10 cellular contexts compared by ENCODE assay signal in genomic region chr3:143307613-143308183, GRCh38.
DNase-seq lines count a peak whose midpoint lies in the region; ATAC-seq, FAIRE-seq and TF ChIP-seq lines count a peak whose summit lies in the region.
"Had no signal": no experiment of that assay in that cellular context is flagged by ENCODE, and none has a peak within 500 bp of the region (broad histone marks: within the 10 kb centered on the region; RNA-seq: fewer than 3 reads in every experiment).

No MANE protein-coding gene starts in this region.

- H3K9me3 Mint-ChIP-seq in astrocyte (ENCODE audit: unreplicated experiment) = peaks cover under 1% of the 10 kb centered on the region
- no peaks in the 10 kb centered on the region for H3K9me3 Mint-ChIP-seq in progenitor cell of endocrine pancreas (ENCODE audit: low read depth)
- H3K9me3 Mint-ChIP-seq: naive thymus-derived CD8-positive, alpha-beta T cell had no signal

- H3K27me3 Mint-ChIP-seq in astrocyte (ENCODE audit: low read depth, unreplicated experiment) (peaks cover 10% of the 10 kb centered on the region), progenitor cell of endocrine pancreas (peaks cover 6% of the 10 kb centered on the region)
- H3K27me3 Mint-ChIP-seq: naive thymus-derived CD8-positive, alpha-beta T cell had no signal

- no peak for FAIRE-seq in astrocyte (lab: Jason Lieb, UNC)

- H3K4me3 ChIP-seq in astrocyte (ENCODE audit: insufficient read depth, low read depth, low read length) = no peak overlapping the region

- no peak overlapping the region for H3K4me2 ChIP-seq in astrocyte (ENCODE audit: low read length)

- H3K36me3 Mint-ChIP-seq in astrocyte (ENCODE audit: low read depth, unreplicated experiment) = no peaks in the 10 kb centered on the region
- no peaks in the 10 kb centered on the region for H3K36me3 Mint-ChIP-seq in progenitor cell of endocrine pancreas (ENCODE audit: insufficient read depth)

- no peaks in the 10 kb centered on the region for H3K9me3 ChIP-seq in astrocyte (ENCODE audit: insufficient read depth, low read depth, low read length)

- no peaks in the 10 kb centered on the region for H3K36me3 ChIP-seq in astrocyte (ENCODE audit: insufficient read depth, low read length)

- H3K4me3 Mint-ChIP-seq in astrocyte (ENCODE audit: unreplicated experiment) (no peak overlapping the region), progenitor cell of endocrine pancreas (ENCODE audit: low read depth) (no peak overlapping the region)
- H3K4me3 Mint-ChIP-seq: naive thymus-derived CD8-positive, alpha-beta T cell had no signal

- peak overlapping the region; percentile 67 for H3K27ac Mint-ChIP-seq in astrocyte (ENCODE audit: unreplicated experiment)
- H3K27ac Mint-ChIP-seq in progenitor cell of endocrine pancreas = no peak overlapping the region

- H3K27ac ChIP-seq in astrocyte (ENCODE audit: low read depth, low read length) = no peak overlapping the region

- no peaks in the 10 kb centered on the region for H3K27me3 ChIP-seq in astrocyte (ENCODE audit: insufficient read depth, low read length)

- peak; percentile 61 for ATAC-seq in HG02798 (IDR thresholded peaks at IDR 0.05; ENCODE audit: poor library complexity, unreplicated experiment)
- no peak for ATAC-seq in HG02938 (IDR thresholded peaks at IDR 0.05; ENCODE audit: unreplicated experiment)
- ATAC-seq: naive thymus-derived CD8-positive, alpha-beta T cell had no signal

- H3K4me1 Mint-ChIP-seq in astrocyte (ENCODE audit: low read depth, unreplicated experiment) = peaks cover 4% of the 10 kb centered on the region
- H3K4me1 Mint-ChIP-seq in progenitor cell of endocrine pancreas (ENCODE audit: low read depth) = peaks cover 5% of the 10 kb centered on the region

- no peaks in the 10 kb centered on the region for H4K20me1 ChIP-seq in astrocyte (ENCODE audit: insufficient read depth, low read length)

- TF ChIP-seq CTCF in astrocyte (IDR thresholded peaks at IDR 0.05; ENCODE audit: insufficient read depth, low read depth, low read length) (no peak), progenitor cell of endocrine pancreas (IDR thresholded peaks at IDR 0.05; ENCODE audit: unreplicated experiment) (no peak)

- no peak overlapping the region for H2AFZ ChIP-seq in astrocyte (ENCODE audit: low read depth, low read length)

- H3K9ac ChIP-seq in astrocyte (ENCODE audit: low read length) = no peak overlapping the region

- peak; percentile 55 for DNase-seq in EL
- peak; percentile 78 for DNase-seq in astrocyte (ENCODE audit: low read depth)
- peak; percentile 69 to 77 for DNase-seq in lung microvascular endothelial cell (ENCODE audit: low read depth in 2 of 2)
- DNase-seq in progenitor cell of endocrine pancreas (ENCODE audit: low spot score, unreplicated experiment) = no peak
- DNase-seq in GF-D8 (lab: John Stamatoyannopoulos, UW) = no peak
- DNase-seq in activated naive CD4-positive, alpha-beta T cell (lab: John Stamatoyannopoulos, UW) = no peak
- DNase-seq: naive thymus-derived CD8-positive, alpha-beta T cell; NCI-H146 had no signal

- peaks cover 4% of the 10 kb centered on the region for H3K4me1 ChIP-seq in astrocyte (ENCODE audit: insufficient read depth, low read length)

- H3K79me2 ChIP-seq in astrocyte (ENCODE audit: insufficient read depth, low read length) = no peaks in the 10 kb centered on the region

Comparison
In these comparisons a context has a peak if more than half of its experiments do, and no peak if none do; other contexts are left out.
1. DNase-seq: peak in EL (single experiment), astrocyte (single experiment) and lung microvascular endothelial cell (2 of 2); none in progenitor cell of endocrine pancreas (single experiment), GF-D8 (single experiment) and activated naive CD4-positive, alpha-beta T cell (0 of 4).